9 cellular contexts compared by ENCODE assay signal in genomic region chr5:80191397-80191796, GRCh38.
DNase-seq lines count a peak whose midpoint lies in the region; ATAC-seq and TF ChIP-seq lines count a peak whose summit lies in the region.
"Had no signal": no experiment of that assay in that cellular context is flagged by ENCODE, and none has a peak within 500 bp of the region (broad histone marks: within the 10 kb centered on the region; RNA-seq: fewer than 3 reads in every experiment).

No MANE protein-coding gene starts in this region.

- peaks cover 30 to 90% (median 77%) of the 10 kb centered on the region in 4 donors for H3K4me1 Mint-ChIP-seq in CD4-positive, CD25-positive, alpha-beta regulatory T cell
- H3K4me1 Mint-ChIP-seq in chondrocyte (ENCODE audit: low read depth), result peaks cover 59% of the 10 kb centered on the region

- peak overlapping the region; percentile 94 to 100 (median 99) for H3K27ac Mint-ChIP-seq in CD4-positive, CD25-positive, alpha-beta regulatory T cell
- H3K27ac Mint-ChIP-seq in chondrocyte (ENCODE audit: unreplicated experiment), result peak overlapping the region; percentile 84

- H3K4me3 ChIP-seq in CD4-positive, CD25-positive, alpha-beta regulatory T cell (ENCODE audit: low read depth, low read length), result peak overlapping the region; percentile 68
- peak overlapping the region; percentile 17; the same call in 1 of the 2 replicates for H3K4me3 ChIP-seq in HUES6 (ENCODE audit: low read depth, low read length)
- no peak overlapping the region for H3K4me3 ChIP-seq in psoas muscle

- 55 to 64% (median 55%) methylated on average over 4 of the region's 4 CpGs for WGBS in psoas muscle, 3 donors

- peaks cover 3% of the 10 kb centered on the region for H3K36me3 ChIP-seq in CD4-positive, CD25-positive, alpha-beta regulatory T cell (ENCODE audit: control insufficient read depth, insufficient read depth, low read length)
- H3K36me3 ChIP-seq in HUES6 (ENCODE audit: control insufficient read depth, insufficient read depth, low read length), result peaks cover 8% of the 10 kb centered on the region
- H3K36me3 ChIP-seq in psoas muscle (ENCODE audit: insufficient read depth in 1 of 2, low read depth in 1 of 2), result no peaks in the 10 kb centered on the region

- TF ChIP-seq CTCF in chondrocyte (IDR thresholded peaks at IDR 0.05), result no peak
- TF ChIP-seq CTCF in psoas muscle (IDR thresholded peaks at IDR 0.05), result no peak

- no peak for ATAC-seq in CD4-positive, CD25-positive, alpha-beta regulatory T cell (ENCODE audit: low read depth in 2 of 2)
- no peak for ATAC-seq in psoas muscle

- H3K9me3 ChIP-seq in CD4-positive, CD25-positive, alpha-beta regulatory T cell (ENCODE audit: control insufficient read depth in 2 of 2, low read length in 2 of 2), result no peaks in the 10 kb centered on the region
- H3K9me3 ChIP-seq in HUES6 (ENCODE audit: control insufficient read depth, insufficient read depth, low read depth, low read length), result no peaks in the 10 kb centered on the region
- H3K9me3 ChIP-seq in psoas muscle, result no peaks in the 10 kb centered on the region

- no peaks in the 10 kb centered on the region for H3K27me3 ChIP-seq in CD4-positive, CD25-positive, alpha-beta regulatory T cell (ENCODE audit: control insufficient read depth, insufficient read depth, low read length)
- H3K27me3 ChIP-seq in HUES6 (ENCODE audit: control insufficient read depth, insufficient read depth, low read length) (no peaks in the 10 kb centered on the region), psoas muscle (ENCODE audit: insufficient read depth in 3 of 3, low read length in 2 of 3) (no peaks in the 10 kb centered on the region)

- H3K27me3 Mint-ChIP-seq in CD4-positive, CD25-positive, alpha-beta regulatory T cell, result peaks cover 4% of the 10 kb centered on the region
- H3K27me3 Mint-ChIP-seq in chondrocyte (ENCODE audit: low read depth), result no peaks in the 10 kb centered on the region

- intact Hi-C loops in psoas muscle (cut with DNase I), result loop anchor here (10.0 kb wide), 2 partner anchors 47 to 63 kb away; partner anchors contain the start of gene SERINC5 (in 2 of the 2)

- peak overlapping the region; percentile 69 for H3K27ac ChIP-seq in CD4-positive, CD25-positive, alpha-beta regulatory T cell (ENCODE audit: insufficient read depth, low read length, poor library complexity, severe bottlenecking)
- H3K27ac ChIP-seq in HUES6 (ENCODE audit: low read depth, low read length) (peak overlapping the region; percentile 19; the same call in 1 of the 2 replicates), psoas muscle (peak overlapping the region; percentile 58)

- H3K9me3 Mint-ChIP-seq in CD4-positive, CD25-positive, alpha-beta regulatory T cell, result peaks cover 0 to 1% (median 0%) of the 10 kb centered on the region in 7 donors
- no peaks in the 10 kb centered on the region for H3K9me3 Mint-ChIP-seq in chondrocyte (ENCODE audit: low read depth)

- peak overlapping the region; percentile 65 for H3K9ac ChIP-seq in HUES6 (ENCODE audit: low read length)

- peak overlapping the region; percentile 56 to 96 (median 88) for H3K4me3 Mint-ChIP-seq in CD4-positive, CD25-positive, alpha-beta regulatory T cell
- no peak overlapping the region for H3K4me3 Mint-ChIP-seq in chondrocyte (ENCODE audit: unreplicated experiment)

- peaks cover 73% of the 10 kb centered on the region for H3K4me1 ChIP-seq in CD4-positive, CD25-positive, alpha-beta regulatory T cell (ENCODE audit: control insufficient read depth, insufficient read depth, low read length, poor library complexity, severe bottlenecking)
- H3K4me1 ChIP-seq in HUES6 (ENCODE audit: control insufficient read depth, insufficient read depth, low read length) (peaks cover 87% of the 10 kb centered on the region), psoas muscle (peaks cover 38% of the 10 kb centered on the region)

- peaks cover 17% of the 10 kb centered on the region for H3K36me3 Mint-ChIP-seq in CD4-positive, CD25-positive, alpha-beta regulatory T cell
- peaks cover 2% of the 10 kb centered on the region for H3K36me3 Mint-ChIP-seq in chondrocyte (ENCODE audit: low read depth)

- DNase-seq in CD4-positive, CD25-positive, alpha-beta regulatory T cell, result no peak
- DNase-seq in chondrocyte (ENCODE audit: low spot score), result no peak
- DNase-seq in psoas muscle, result no peak
- no peak for DNase-seq in NCI-H1092 treated with DMSO at 0.1 percent for 48 hours (lab: John Stamatoyannopoulos, UW)
- no peak for DNase-seq in NCI-H1105 treated with DMSO at 0.1 percent for 48 hours (lab: John Stamatoyannopoulos, UW)
- no peak for DNase-seq in NCI-H1436 (lab: John Stamatoyannopoulos, UW)
- no peak for DNase-seq in ecto neural progenitor cell (ENCODE audit: low spot score)
- DNase-seq: NCI-H1694 had no signal

Comparison
In these comparisons a context has a peak if more than half of its experiments do, and no peak if none do; other contexts are left out.
1. H3K27ac ChIP-seq: peak in every context shown above with its lines; median percentile 69 in CD4-positive, CD25-positive, alpha-beta regulatory T cell; 58 in psoas muscle; 19 in HUES6.